ENCODE assay signal across 20 cellular contexts in the genomic region with DNA sequence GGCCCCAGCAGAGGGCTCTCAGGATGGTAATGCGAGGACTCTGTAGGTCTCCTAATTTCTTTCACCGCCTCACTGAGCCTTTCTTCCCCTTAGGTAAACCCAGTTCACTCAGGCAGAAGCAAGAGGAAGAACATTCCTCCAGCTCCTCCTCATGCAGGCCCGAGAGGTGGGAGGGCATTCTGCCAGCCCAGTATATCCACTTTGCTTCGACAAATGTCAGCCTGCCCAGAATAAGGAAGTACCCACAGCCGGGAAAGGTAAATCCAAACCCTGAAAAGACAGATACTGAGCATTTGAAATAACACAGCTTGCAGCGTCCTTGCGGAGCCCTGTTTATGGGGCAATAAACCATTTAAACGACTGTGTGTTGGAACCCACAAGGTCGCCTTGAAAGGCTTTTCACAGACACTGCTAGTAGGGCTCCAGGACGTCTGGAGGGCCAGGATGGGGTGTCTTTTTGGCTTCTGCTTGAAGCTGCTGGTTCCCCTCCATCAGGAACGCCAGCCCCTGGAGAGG. TPM values are rescaled to one million over a fixed set of nuclear protein-coding genes. Genes with fewer than 3 reads are reported as not detected.
DNase-seq lines count a peak whose midpoint lies in the region; ATAC-seq and TF ChIP-seq lines count a peak whose summit lies in the region.
"Had no signal": no experiment of that assay in that cellular context is flagged by ENCODE, and none has a peak within 500 bp of the region (broad histone marks: within the 10 kb centered on the region; RNA-seq: fewer than 3 reads in every experiment).

No MANE protein-coding gene starts in this region.

- ATAC-seq in Right ventricle myocardium inferior (no peak), GM19023 (IDR thresholded peaks at IDR 0.05; ENCODE audit: unreplicated experiment) (no peak)
- ATAC-seq: activated T-helper 17 cell treated with anti-CD3 and anti-CD28 coated beads, Interleukin-2, amount 50 U/mL, for 72 hours; Panc1 had no signal

- H3K4me1 ChIP-seq in Caco-2 (peaks cover 20% of the 10 kb centered on the region), colonic mucosa (peaks cover 10% of the 10 kb centered on the region), mucosa of rectum (ENCODE audit: control insufficient read depth in 2 of 2, insufficient read depth in 2 of 2, low read length in 2 of 2) (peaks cover 26 to 29% of the 10 kb centered on the region in 2 donors)
- H3K4me1 ChIP-seq: upper lobe of left lung had no signal

- H3K4me3 ChIP-seq in Caco-2 (ENCODE audit: low read depth, low read length), result no peak overlapping the region
- peak overlapping the region; percentile 23 for H3K4me3 ChIP-seq in colonic mucosa
- peak overlapping the region; percentile 38 to 65 for H3K4me3 ChIP-seq in mucosa of rectum (ENCODE audit: low read length in 2 of 2)
- H3K4me3 ChIP-seq: upper lobe of left lung had no signal

- TF ChIP-seq CTCF in Caco-2 (IDR thresholded peaks at IDR 0.05; ENCODE audit: insufficient read depth in 1 of 2, low read depth in 1 of 2, low read length in 1 of 2, severe bottlenecking in 1 of 2, unreplicated experiment in 1 of 2), result no peak
- TF ChIP-seq CTCF in colonic mucosa (IDR thresholded peaks at IDR 0.05), result no peak

- H3K27me3 Mint-ChIP-seq in Caco-2 (ENCODE audit: insufficient read depth, unreplicated experiment), result no peaks in the 10 kb centered on the region

- no peaks in the 10 kb centered on the region for H3K9me3 Mint-ChIP-seq in Caco-2 (ENCODE audit: unreplicated experiment)
- H3K9me3 Mint-ChIP-seq: activated T-helper 17 cell treated with anti-CD3 and anti-CD28 coated beads, Interleukin-2, amount 50 U/mL, for 72 hours; dendritic cell treated with granulocyte-macrophage colony-stimulating factor and Interleukin-4, amounts not matched to agents 40 ng/mL and 50 ng/mL, for 4 days had no signal

- BruUV-seq in Caco-2 (replicated peaks; lab: Mats Ljungman, UMichigan), result no TSS peak

- H3K27ac ChIP-seq in colonic mucosa (peak overlapping the region; percentile 92), mucosa of rectum (ENCODE audit: low read depth in 2 of 2, low read length in 2 of 2) (peak overlapping the region; percentile 81 to 88)
- H3K27ac ChIP-seq: upper lobe of left lung had no signal

- POLR2A ChIA-PET in Caco-2 (lab: Charles Lee), result no interaction called here

- no peaks in the 10 kb centered on the region for H3K36me3 ChIP-seq in Caco-2 (ENCODE audit: control insufficient read depth, insufficient read depth, low read length)
- no peaks in the 10 kb centered on the region for H3K36me3 ChIP-seq in colonic mucosa
- H3K36me3 ChIP-seq in mucosa of rectum (ENCODE audit: control insufficient read depth in 2 of 2, insufficient read depth in 2 of 2, low read length in 2 of 2), result no peaks in the 10 kb centered on the region
- H3K36me3 ChIP-seq: upper lobe of left lung had no signal

- no peaks in the 10 kb centered on the region for H3K9me3 ChIP-seq in Caco-2
- no peaks in the 10 kb centered on the region for H3K9me3 ChIP-seq in colonic mucosa
- H3K9me3 ChIP-seq in mucosa of rectum (ENCODE audit: control insufficient read depth in 2 of 2, low read length in 2 of 2), result no peaks in the 10 kb centered on the region
- H3K9me3 ChIP-seq: upper lobe of left lung had no signal

- H3K9ac ChIP-seq in colonic mucosa (ENCODE audit: low read depth in 2 of 2, low read length in 2 of 2) (peak overlapping the region; percentile 8 to 61), mucosa of rectum (ENCODE audit: low read depth in 1 of 2, low read length in 2 of 2) (peak overlapping the region; percentile 17 to 33)

- TF ChIP-seq EP300 in Ishikawa (IDR thresholded peaks at IDR 0.05; ENCODE audit: borderline replicate concordance), result no peak

- H3K4me3 Mint-ChIP-seq in Caco-2 (ENCODE audit: unreplicated experiment), result no peak overlapping the region
- H3K4me3 Mint-ChIP-seq: activated T-helper 17 cell treated with anti-CD3 and anti-CD28 coated beads, Interleukin-2, amount 50 U/mL, for 72 hours; dendritic cell treated with granulocyte-macrophage colony-stimulating factor and Interleukin-4, amounts not matched to agents 40 ng/mL and 50 ng/mL, for 4 days; T-helper 1 cell treated with Interleukin-12 subunit alpha and Interleukin-12 subunit beta and Interleukin-4 antibody, amounts not matched to agents 30 μg/mL and 1 μg/mL, for 36 hours had no signal

- H3K27me3 ChIP-seq in Caco-2 (replicated peaks; ENCODE audit: control insufficient read depth, insufficient read depth, low read length), result no peaks in the 10 kb centered on the region
- H3K27me3 ChIP-seq in colonic mucosa, result no peaks in the 10 kb centered on the region
- H3K27me3 ChIP-seq in mucosa of rectum (ENCODE audit: control insufficient read depth in 2 of 2, insufficient read depth in 2 of 2, low read length in 2 of 2), result no peaks in the 10 kb centered on the region
- H3K27me3 ChIP-seq: upper lobe of left lung had no signal

- intact Hi-C loops in Caco-2 (cut with micrococcal nuclease; ENCODE audit: unreplicated experiment) (no loop called here), colonic mucosa (cut with DNase I) (loop anchor here (2.0 kb wide), 1 partner anchor 53 kb away; no protein-coding TSS in a partner anchor), Right ventricle myocardium inferior (cut with DNase I) (no loop called here)

- CTCF ChIA-PET in Caco-2 (lab: Charles Lee), result interaction anchor here (1.1 kb wide), 1 partner anchor 105 kb away, joined by 4 read pairs; no protein-coding TSS in a partner anchor

- no peak for TF ChIP-seq RAD21 in Ishikawa (IDR thresholded peaks at IDR 0.05; ENCODE audit: low read depth)

- H3K36me3 Mint-ChIP-seq in Caco-2 (ENCODE audit: insufficient read depth, unreplicated experiment), result peaks cover 6% of the 10 kb centered on the region

- DNase-seq in Caco-2, result no peak
- DNase-seq in colonic mucosa, result peak; percentile 86
- no peak for DNase-seq in middle frontal gyrus (ENCODE audit: extremely low spot score, low spot score)
- no peak for DNase-seq in NCI-H524 (lab: John Stamatoyannopoulos, UW)
- DNase-seq in Right ventricle myocardium inferior (ENCODE audit: missing footprints), result no peak
- DNase-seq: activated CD4-positive, alpha-beta T cell treated with anti-CD3 and anti-CD28 coated beads, Interleukin-2, amount 50 U/mL, for 4 hours; anterior cingulate cortex; EL; midbrain; NCI-H1092; NCI-H510A treated with DMSO at 0.1 percent for 48 hours; stimulated activated CD8-positive, alpha-beta memory T cell treated with anti-CD3 and anti-CD28 coated beads, Interleukin-4, amount 100 ng/mL, for 48 hours had no signal

- H3K27ac Mint-ChIP-seq in Caco-2 (ENCODE audit: unreplicated experiment), result peak overlapping the region; percentile 23
- H3K27ac Mint-ChIP-seq: activated T-helper 17 cell treated with anti-CD3 and anti-CD28 coated beads, Interleukin-2, amount 50 U/mL, for 72 hours; dendritic cell treated with granulocyte-macrophage colony-stimulating factor and Interleukin-4, amounts not matched to agents 40 ng/mL and 50 ng/mL, for 4 days; T-helper 1 cell treated with Interleukin-12 subunit alpha and Interleukin-12 subunit beta and Interleukin-4 antibody, amounts not matched to agents 30 μg/mL and 1 μg/mL, for 36 hours had no signal

- H3K4me1 Mint-ChIP-seq in Caco-2 (ENCODE audit: low read depth, unreplicated experiment), result peaks cover 22% of the 10 kb centered on the region
- H3K4me1 Mint-ChIP-seq: activated T-helper 17 cell treated with anti-CD3 and anti-CD28 coated beads, Interleukin-2, amount 50 U/mL, for 72 hours had no signal

TF ChIP-seq in Ishikawa, 13 proteins besides CTCF, POLR2A, EP300 and RAD21 (continues in another document):
- no peak for TF ChIP-seq MAX (IDR thresholded peaks at IDR 0.05)
- no peak for TF ChIP-seq TCF12 (IDR thresholded peaks at IDR 0.05; ENCODE audit: low read depth)
- 0 out of 2 replicates have a peak, but pooled peaks have one; percentile 17 for TF ChIP-seq TEAD4 (IDR thresholded peaks at IDR 0.05)
- no peak for TF ChIP-seq YY1 (IDR thresholded peaks at IDR 0.05; ENCODE audit: low read depth)
- no peak for TF ChIP-seq USF1 (IDR thresholded peaks at IDR 0.05)
- no peak for TF ChIP-seq CEBPB (IDR thresholded peaks at IDR 0.05)
- TF ChIP-seq CREB1 (IDR thresholded peaks at IDR 0.05; ENCODE audit: low read depth), result no peak
- TF ChIP-seq EGR1 (IDR thresholded peaks at IDR 0.05), result no peak
- 0 out of 2 replicates have a peak, but pooled peaks have one; percentile 22 for TF ChIP-seq NFIC (IDR thresholded peaks at IDR 0.05)
- no peak for TF ChIP-seq FOXM1 (IDR thresholded peaks at IDR 0.05; ENCODE audit: borderline replicate concordance, low read depth)
- no peak for TF ChIP-seq ZBTB7A (IDR thresholded peaks at IDR 0.05; ENCODE audit: low read depth)

RNA-seq across cellular contexts. Expression of gene CALM2, which starts 41.8 kb away (rescaled TPM):
- total RNA-seq in Caco-2 (2022) (806 and 843 TPM in 2 replicates), colonic mucosa (100 to 1,000 TPM; 644 to 833 TPM), Right ventricle myocardium inferior (547 TPM)
